In genomic region chr16:74078877-74079586, GRCh38 we compare ENCODE assay signal across 23 cellular contexts.
A peak's percentile ranks its signal among the peaks of the same experiment; 100 is the strongest.
DNase-seq lines count a peak whose midpoint lies in the region; ATAC-seq, FAIRE-seq and TF ChIP-seq lines count a peak whose summit lies in the region.
"Had no signal": no experiment of that assay in that cellular context is flagged by ENCODE, and none has a peak within 500 bp of the region (broad histone marks: within the 10 kb centered on the region; RNA-seq: fewer than 3 reads in every experiment).

No MANE protein-coding gene starts in this region.

- no peak for TF ChIP-seq EP300 in gastroesophageal sphincter (IDR thresholded peaks at IDR 0.05)

- H3K36me3 ChIP-seq in GM23248 (ENCODE audit: low read depth) = no peaks in the 10 kb centered on the region
- no peaks in the 10 kb centered on the region for H3K36me3 ChIP-seq in gastroesophageal sphincter
- H3K36me3 ChIP-seq: heart right ventricle, SJSA1, stomach had no signal

- H3K27ac ChIP-seq in GM23248 (no peak overlapping the region), gastroesophageal sphincter (no peak overlapping the region)
- H3K27ac ChIP-seq: heart right ventricle, psoas muscle, SJSA1, stomach had no signal

- H3K9me2 ChIP-seq in GM23248 (ENCODE audit: insufficient read depth) = no peaks in the 10 kb centered on the region

- no peaks in the 10 kb centered on the region for H3K27me3 Mint-ChIP-seq in type B pancreatic cell
- H3K27me3 Mint-ChIP-seq: activated naive CD8-positive, alpha-beta T cell; B cell had no signal

- H3F3A ChIP-seq in GM23248 (ENCODE audit: insufficient read depth) = no peaks in the 10 kb centered on the region

- DNase-seq in GM23248 (no peak), DMS53 (lab: John Stamatoyannopoulos, UW) (no peak), type B pancreatic cell (ENCODE audit: extremely low spot score, unreplicated experiment) (no peak)
- DNase-seq: activated CD4-positive, alpha-beta T cell treated with anti-CD3 and anti-CD28 coated beads for 4 hours; activated T-cell treated with anti-CD3 and anti-CD28 coated beads for 4 hours; heart right ventricle; islet precursor cell; mesenchymal stem cell; NCI-H1436 treated with DMSO at 0.1 percent for 48 hours; psoas muscle; stimulated activated CD4-positive, alpha-beta T cell treated with anti-CD3 and anti-CD28 coated beads, Interleukin-12 subunit alpha, Interleukin-12 subunit beta, amount 100 ng/mL, for 4 hours; stomach had no signal

- no peak for TF ChIP-seq POLR2A in gastroesophageal sphincter (IDR thresholded peaks at IDR 0.05)

- no peaks in the 10 kb centered on the region for H3K27me3 ChIP-seq in GM23248 (replicated peaks; ENCODE audit: insufficient read depth)
- H3K27me3 ChIP-seq in gastroesophageal sphincter = no peaks in the 10 kb centered on the region
- H3K27me3 ChIP-seq: heart right ventricle, SJSA1, stomach had no signal

- no peak overlapping the region for H2AFZ ChIP-seq in GM23248

- H3K9me3 ChIP-seq in GM23248 (ENCODE audit: low read depth) = no peaks in the 10 kb centered on the region
- H3K9me3 ChIP-seq in gastroesophageal sphincter = peaks cover 0 to 17% (median 0%) of the 10 kb centered on the region in 3 donors
- H3K9me3 ChIP-seq: psoas muscle, SJSA1 had no signal

- H3K9me3 Mint-ChIP-seq in type B pancreatic cell = no peaks in the 10 kb centered on the region

- H3K36me3 Mint-ChIP-seq in type B pancreatic cell = no peaks in the 10 kb centered on the region
- H3K36me3 Mint-ChIP-seq: activated naive CD8-positive, alpha-beta T cell had no signal

- TF ChIP-seq CTCF in gastroesophageal sphincter (IDR thresholded peaks at IDR 0.05) (no peak), type B pancreatic cell (conservative IDR thresholded peaks at IDR 0.05) (no peak)

- no peaks in the 10 kb centered on the region for H4K20me1 ChIP-seq in GM23248 (ENCODE audit: insufficient read depth)

- no peak overlapping the region for H3K27ac Mint-ChIP-seq in type B pancreatic cell
- H3K27ac Mint-ChIP-seq: activated naive CD8-positive, alpha-beta T cell; B cell; nephron had no signal

- H3K4me2 ChIP-seq in GM23248 (ENCODE audit: unreplicated experiment) = no peak overlapping the region

- H3K4me3 ChIP-seq in GM23248 (no peak overlapping the region), gastroesophageal sphincter (no peak overlapping the region)
- H3K4me3 ChIP-seq: heart right ventricle, psoas muscle, SJSA1, stomach had no signal

- H3K4me1 ChIP-seq in GM23248 (ENCODE audit: insufficient read depth) (no peaks in the 10 kb centered on the region), gastroesophageal sphincter (no peaks in the 10 kb centered on the region)
- H3K4me1 ChIP-seq: heart right ventricle, psoas muscle, SJSA1 had no signal

- H3K4me1 Mint-ChIP-seq in type B pancreatic cell (ENCODE audit: unreplicated experiment) = peaks cover 12% of the 10 kb centered on the region
- H3K4me1 Mint-ChIP-seq: B cell had no signal

- peak; percentile 62 for ATAC-seq in GM18873 (IDR thresholded peaks at IDR 0.05; ENCODE audit: low FRiP score, unreplicated experiment)
- ATAC-seq in GM21447 (IDR thresholded peaks at IDR 0.05; ENCODE audit: unreplicated experiment) = peak; percentile 78
- peak; percentile 74 for ATAC-seq in HG02981 (IDR thresholded peaks at IDR 0.05; ENCODE audit: unreplicated experiment)
- no peak for ATAC-seq in gastroesophageal sphincter
- ATAC-seq: heart right ventricle, psoas muscle had no signal

- no peak overlapping the region for H3K9ac ChIP-seq in GM23248

- H3K79me2 ChIP-seq in GM23248 (ENCODE audit: insufficient read depth) = no peaks in the 10 kb centered on the region

- FAIRE-seq in TTC549 (lab: Jason Lieb, UNC) = peak; percentile 48
- FAIRE-seq: D721Med, GM18507 had no signal

- WGBS in GM23248 (ENCODE audit: low coverage in 1 of 2, low lambda C conversion rate in 2 of 2, missing lambda C conversion rate in 2 of 2), 2 experiments = 28 to 46% methylated on average over 2 of the region's 2 CpGs
- 56 to 75% methylated on average over 2 of the region's 2 CpGs for WGBS in gastroesophageal sphincter (ENCODE audit: low coverage in 1 of 2), 2 donors

- in situ Hi-C loops in GM23248 (cut with MboI) = no loop called here

- H3K4me3 Mint-ChIP-seq in type B pancreatic cell = no peak overlapping the region
- H3K4me3 Mint-ChIP-seq: activated naive CD8-positive, alpha-beta T cell; B cell; nephron had no signal
